In genomic region chr3:141015486-141015885, GRCh38 we compare ENCODE assay signal across 23 cellular contexts. TPM values are rescaled to one million over a fixed set of nuclear protein-coding genes. Genes with fewer than 3 reads are reported as not detected.
"Had no signal": no experiment of that assay in that cellular context is flagged by ENCODE, and none has a peak within 500 bp of the region (broad histone marks: within the 10 kb centered on the region; RNA-seq: fewer than 3 reads in every experiment).

No MANE protein-coding gene starts in this region.

- H3K36me3 ChIP-seq: lower lobe of right lung, right atrium auricular region, upper lobe of left lung had no signal

- H3K27me3 ChIP-seq: right atrium auricular region, testis, upper lobe of left lung had no signal

- ATAC-seq: activated naive CD4-positive, alpha-beta T cell treated with anti-CD3 and anti-CD28 coated beads, Interleukin-2, amount 50 U/mL, for 72 hours; lower lobe of right lung had no signal

- H3K27ac ChIP-seq: dorsolateral prefrontal cortex, epithelial cell of prostate, lower lobe of right lung, right atrium auricular region, testis, upper lobe of left lung had no signal

- H3K4me3 ChIP-seq: dorsolateral prefrontal cortex, lower lobe of right lung, right atrium auricular region, testis, upper lobe of left lung had no signal

- H3K4me1 ChIP-seq: lower lobe of right lung, testis, upper lobe of left lung had no signal

- H3K9me3 ChIP-seq: lower lobe of right lung, right atrium auricular region, testis, upper lobe of left lung had no signal

- FAIRE-seq: colon, frontal cortex, TTC549 had no signal

- DNase-seq: activated B cell treated with CpG ODN at 0.5 μM for 24 hours; activated CD4-positive, alpha-beta memory T cell treated with anti-CD3 and anti-CD28 coated beads for 36 hours; activated CD4-positive, alpha-beta T cell treated with anti-CD3 and anti-CD28 coated beads for 4 hours; activated gamma-delta T cell treated with Interleukin-2 at 50 U/mL for 16 hours; activated T-cell treated with anti-CD3 and anti-CD28 coated beads for 4 hours; amniotic stem cell; caudate nucleus; dorsolateral prefrontal cortex; hypothalamus; islet precursor cell; lower lobe of right lung; nephron progenitor cell; nucleus accumbens; testis; upper lobe of left lung had no signal

RNA-seq across cellular contexts. Expression of gene SPSB4, which starts 35.7 kb away (rescaled TPM):
- total RNA-seq: activated B cell treated with CpG ODN at 0.5 μM for 24 hours; activated CD4-positive, alpha-beta memory T cell treated with anti-CD3 and anti-CD28 coated beads for 36 hours; activated naive CD4-positive, alpha-beta T cell treated with anti-CD3 and anti-CD28 coated beads, Interleukin-2, amount 50 U/mL, for 72 hours; activated T-helper 1 cell treated with anti-CD3 and anti-CD28 coated beads, Interleukin-12 subunit alpha, Interleukin-12 subunit beta, Interleukin-2, Interleukin-4 antibody, amounts not matched to agents 30 ng/mL and 10 ng/mL and 1 ng/mL, durations not matched to agents 14 hours and 24 hours and 36 hours; fibroblast of lung had no signal
- polyA plus RNA-seq: fibroblast of lung had no signal
